ENCODE assay signal across 2 cellular contexts in the genomic region with DNA sequence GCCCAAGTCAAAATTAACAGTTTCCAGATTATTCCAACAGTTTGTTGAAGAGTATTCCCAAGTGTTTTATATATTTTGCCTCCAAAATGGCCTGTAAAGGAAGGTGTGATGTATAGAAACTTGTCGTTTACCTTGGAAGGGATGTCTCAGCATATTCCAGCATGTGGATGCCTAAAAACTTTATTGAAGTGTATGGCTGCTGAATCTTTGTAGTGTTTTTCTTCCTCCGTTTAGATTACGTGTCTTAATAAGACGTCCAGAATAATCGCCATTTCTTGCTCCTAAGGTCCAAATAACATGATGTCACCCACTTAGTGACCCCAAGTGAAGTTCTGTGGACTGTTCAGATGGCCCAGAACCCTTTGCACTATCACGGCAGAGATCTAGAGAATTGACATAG.
TF ChIP-seq lines count a peak whose summit lies in the region.

No MANE protein-coding gene starts in this region.

TF ChIP-seq in HepG2, 621 proteins besides CTCF, POLR2A, EP300 and RAD21:
- TF ChIP-seq NFKBIZ (CRISPR knock-in tag; IDR thresholded peaks at IDR 0.05): no peak
- 0 out of 2 replicates have a peak, but pooled peaks have one; percentile 3 for TF ChIP-seq ATF7 (IDR thresholded peaks at IDR 0.05)
- TF ChIP-seq ATF7 (CRISPR knock-in tag; IDR thresholded peaks at IDR 0.05): no peak

TF ChIP-seq in K562, 482 proteins besides CTCF, POLR2A, EP300 and RAD21:
- no peak for TF ChIP-seq ZNF589 (CRISPR knock-in tag; IDR thresholded peaks at IDR 0.05; ENCODE audit: low read depth)
- TF ChIP-seq ZBTB40 (IDR thresholded peaks at IDR 0.05): peak; percentile 64
- TF ChIP-seq ZBTB40 (CRISPR knock-in tag; IDR thresholded peaks at IDR 0.05): peak; percentile 51; the same call in 1 of the 2 replicates
